ENCODE assay signal across 8 cellular contexts in genomic region chr11:65417221-65417701, GRCh38. TPM values are rescaled to one million over a fixed set of nuclear protein-coding genes. Genes with fewer than 3 reads are reported as not detected.
DNase-seq lines count a peak whose midpoint lies in the region; ATAC-seq and TF ChIP-seq lines count a peak whose summit lies in the region.

No MANE protein-coding gene starts in this region.

- H3K9me3 ChIP-seq in effector memory CD4-positive, alpha-beta T cell (ENCODE audit: control insufficient read depth, low read length) = no peaks in the 10 kb centered on the region
- H3K9me3 ChIP-seq in HAP-1 = no peaks in the 10 kb centered on the region

- H3K27me3 Mint-ChIP-seq in GM23338 (ENCODE audit: insufficient read depth, low read depth, poor library complexity) = peaks cover 29% of the 10 kb centered on the region
- H3K27me3 Mint-ChIP-seq in T-helper 1 cell treated with Interleukin-12 subunit alpha and Interleukin-12 subunit beta and Interleukin-4 antibody, amounts not matched to agents 30 μg/mL and 1 μg/mL, for 36 hours (ENCODE audit: low read depth) = no peaks in the 10 kb centered on the region
- H3K27me3 Mint-ChIP-seq in natural killer cell (ENCODE audit: low read depth in 2 of 2) = no peaks in the 10 kb centered on the region

- H3K4me1 ChIP-seq in GM23338 (ENCODE audit: insufficient read depth) (peaks cover 53% of the 10 kb centered on the region), HAP-1 (peaks cover 50% of the 10 kb centered on the region)
- H3K4me1 ChIP-seq in effector memory CD4-positive, alpha-beta T cell (ENCODE audit: control insufficient read depth, insufficient read depth, low read length, poor library complexity, severe bottlenecking) = peaks cover 57% of the 10 kb centered on the region

- no peaks in the 10 kb centered on the region for H3K9me2 ChIP-seq in GM23338 (ENCODE audit: insufficient read depth)

- TF ChIP-seq CTCF in GM23338 (conservative IDR thresholded peaks at IDR 0.05; ENCODE audit: low read depth in 2 of 2) = no peak
- TF ChIP-seq CTCF in natural killer cell (IDR thresholded peaks at IDR 0.05) = no peak

- H3K36me3 ChIP-seq in GM23338 (ENCODE audit: insufficient read depth) (no peaks in the 10 kb centered on the region), HAP-1 (replicated peaks) (no peaks in the 10 kb centered on the region)
- H3K36me3 ChIP-seq in effector memory CD4-positive, alpha-beta T cell (ENCODE audit: control insufficient read depth, insufficient read depth, low read length) = peaks cover 5% of the 10 kb centered on the region

- no peak overlapping the region for H3K4me3 ChIP-seq in GM23338
- H3K4me3 ChIP-seq in effector memory CD4-positive, alpha-beta T cell (ENCODE audit: insufficient read depth, low read depth, low read length, poor library complexity, severe bottlenecking) = peak overlapping the region; percentile 53
- no peak overlapping the region for H3K4me3 ChIP-seq in HAP-1

- in situ Hi-C loops in HAP-1 (cut with MboI; ENCODE audit: low sequenced_read_pairs) = loop anchor here (5.0 kb wide), 1 partner anchor 90 kb away; no protein-coding TSS in a partner anchor

- intact Hi-C loops in natural killer cell (cut with micrococcal nuclease) = loop anchor here (5.0 kb wide), 2 partner anchors 50 to 155 kb away; partner anchors contain the start of genes FAM89B and ZNRD2

- DNase-seq in GM23338 (ENCODE audit: low spot score) (no peak), natural killer cell (no peak), NCI-H1694 (lab: John Stamatoyannopoulos, UW) (no peak), HAP-1 (ENCODE audit: low spot score in 2 of 2) (no peak), DMS 273 treated with DMSO at 0.1 percent for 48 hours (lab: John Stamatoyannopoulos, UW) (no peak)
- DNase-seq in effector memory CD4-positive, alpha-beta T cell = no peak

- no peaks in the 10 kb centered on the region; the same call in 2 of the 3 replicates for H3K36me3 Mint-ChIP-seq in GM23338 (ENCODE audit: low read depth)
- peaks cover 4% of the 10 kb centered on the region for H3K36me3 Mint-ChIP-seq in T-helper 1 cell treated with Interleukin-12 subunit alpha and Interleukin-12 subunit beta and Interleukin-4 antibody, amounts not matched to agents 30 μg/mL and 1 μg/mL, for 36 hours (ENCODE audit: low read depth)
- H3K36me3 Mint-ChIP-seq in natural killer cell = no peaks in the 10 kb centered on the region

- no peaks in the 10 kb centered on the region for H3K9me3 Mint-ChIP-seq in GM23338
- H3K9me3 Mint-ChIP-seq in T-helper 1 cell treated with Interleukin-12 subunit alpha and Interleukin-12 subunit beta and Interleukin-4 antibody, amounts not matched to agents 30 μg/mL and 1 μg/mL, for 36 hours = no peaks in the 10 kb centered on the region
- H3K9me3 Mint-ChIP-seq in natural killer cell = no peaks in the 10 kb centered on the region

- H4K20me1 ChIP-seq in GM23338 (replicated peaks; ENCODE audit: insufficient read depth) = no peaks in the 10 kb centered on the region

- H3K4me2 ChIP-seq in GM23338 = peak overlapping the region; percentile 74

- no peaks in the 10 kb centered on the region for H3K27me3 ChIP-seq in GM23338 (ENCODE audit: insufficient read depth)
- H3K27me3 ChIP-seq in effector memory CD4-positive, alpha-beta T cell (replicated peaks; ENCODE audit: control insufficient read depth, insufficient read depth, low read length, poor library complexity, severe bottlenecking) = no peaks in the 10 kb centered on the region
- no peaks in the 10 kb centered on the region for H3K27me3 ChIP-seq in HAP-1 (ENCODE audit: low read depth)

- H2AFZ ChIP-seq in GM23338 = no peak overlapping the region

- H3K27ac Mint-ChIP-seq in GM23338 (peak overlapping the region; percentile 21; the same call in 1 of the 2 replicates), natural killer cell (peak overlapping the region; percentile 98 to 100)
- H3K27ac Mint-ChIP-seq in T-helper 1 cell treated with Interleukin-12 subunit alpha and Interleukin-12 subunit beta and Interleukin-4 antibody, amounts not matched to agents 30 μg/mL and 1 μg/mL, for 36 hours = peak overlapping the region; percentile 99

- H3K4me1 Mint-ChIP-seq in GM23338 = peaks cover 57% of the 10 kb centered on the region
- H3K4me1 Mint-ChIP-seq in T-helper 1 cell treated with Interleukin-12 subunit alpha and Interleukin-12 subunit beta and Interleukin-4 antibody, amounts not matched to agents 30 μg/mL and 1 μg/mL, for 36 hours (ENCODE audit: low read depth) = peaks cover 47% of the 10 kb centered on the region
- peaks cover 57 to 66% of the 10 kb centered on the region in 2 donors for H3K4me1 Mint-ChIP-seq in natural killer cell

- H3K4me3 Mint-ChIP-seq in GM23338 = peak overlapping the region; percentile 1; the same call in 1 of the 3 replicates
- H3K4me3 Mint-ChIP-seq in T-helper 1 cell treated with Interleukin-12 subunit alpha and Interleukin-12 subunit beta and Interleukin-4 antibody, amounts not matched to agents 30 μg/mL and 1 μg/mL, for 36 hours = peak overlapping the region; percentile 99
- peak overlapping the region; percentile 92 for H3K4me3 Mint-ChIP-seq in natural killer cell

- H3F3A ChIP-seq in GM23338 (replicated peaks; ENCODE audit: low read depth) = peaks cover 28% of the 10 kb centered on the region

- no peak overlapping the region for H3K27ac ChIP-seq in GM23338 (ENCODE audit: low read depth)
- peak overlapping the region; percentile 99 for H3K27ac ChIP-seq in effector memory CD4-positive, alpha-beta T cell (ENCODE audit: insufficient read depth, low read length, poor library complexity, severe bottlenecking)

- H3K79me2 ChIP-seq in GM23338 (replicated peaks; ENCODE audit: insufficient read depth) = 0 out of 2 replicates have a peak, but pooled peaks cover 2% of the 10 kb centered on the region

- ATAC-seq in GM23338 (no peak), natural killer cell (no peak), HG03565 (IDR thresholded peaks at IDR 0.05; ENCODE audit: unreplicated experiment) (no peak)

TF ChIP-seq in GM23338, 12 proteins besides CTCF, POLR2A, EP300 and RAD21 (continues in another document):
- TF ChIP-seq CREB1 (CRISPR knock-in tag; IDR thresholded peaks at IDR 0.05; ENCODE audit: low read depth) = no peak

RNA-seq across cellular contexts. Expression of gene NEAT1, which starts 5.3 kb away (rescaled TPM):
- 6.3 and 7.2 TPM in 2 replicates for total RNA-seq in GM23338 (2014; rRNA removed; shearing (Covaris generic))
- polyA plus RNA-seq in GM23338 (2016; fragmentation: Nextera tagmentation; extraction: Ambion mirVana) = 3.6 and 5.3 TPM in 2 replicates
- 1,000 to 10,000 TPM; 1,031 to 1,768 (median 1,493) TPM for total RNA-seq in natural killer cell

RNA-seq across cellular contexts. Expression of gene FRMD8, which starts 30.8 kb away (rescaled TPM):
- total RNA-seq in GM23338 (2014; rRNA removed; shearing (Covaris generic)) = 35.4 and 41.4 TPM in 2 replicates
- polyA plus RNA-seq in GM23338 (2016; fragmentation: Nextera tagmentation; extraction: Ambion mirVana) = 6.2 and 7.0 TPM in 2 replicates
- total RNA-seq in natural killer cell = 10 to 100 TPM; 45.6 to 58.4 (median 57.7) TPM

RNA-seq across cellular contexts. Expression of gene SLC25A45, which starts 34.8 kb away (rescaled TPM):
- 0.10 and 0.35 TPM in 2 replicates for total RNA-seq in GM23338 (2014; rRNA removed; shearing (Covaris generic))
- polyA plus RNA-seq in GM23338 (2016; fragmentation: Nextera tagmentation; extraction: Ambion mirVana) = 0.74 and 0.89 TPM in 2 replicates
- 10 to 100 TPM; 50.9 to 61.1 (median 61.0) TPM for total RNA-seq in natural killer cell

Comparison
In these comparisons a context has a peak if more than half of its experiments do, and no peak if none do; other contexts are left out.
1. H3K27ac Mint-ChIP-seq: peak in every context shown above with its lines; median percentile 99 in T-helper 1 cell treated with Interleukin-12 subunit alpha and Interleukin-12 subunit beta and Interleukin-4 antibody, amounts not matched to agents 30 μg/mL and 1 μg/mL, for 36 hours; 99 in natural killer cell; 21 in GM23338.
2. H3K4me3 Mint-ChIP-seq: peak in every context shown above with its lines; median percentile 99 in T-helper 1 cell treated with Interleukin-12 subunit alpha and Interleukin-12 subunit beta and Interleukin-4 antibody, amounts not matched to agents 30 μg/mL and 1 μg/mL, for 36 hours; 92 in natural killer cell; 1 in GM23338.
3. RNA of gene NEAT1, which starts 5.3 kb away (total RNA-seq): 1,031 to 1,768 TPM in natural killer cell; 6.3 to 7.2 TPM in GM23338; every median in the first group is over 100 times any median in the second.
4. RNA of gene SLC25A45, which starts 34.8 kb away (total RNA-seq): 50.9 to 61.1 TPM in natural killer cell; 0.10 to 0.35 TPM in GM23338; every median in the first group is over 10 times any median in the second.